In genomic region chr17:10812674-10813073, GRCh38 we compare ENCODE assay signal across 23 cellular contexts. TPM values are rescaled to one million over a fixed set of nuclear protein-coding genes. Genes with fewer than 3 reads are reported as not detected.
DNase-seq lines count a peak whose midpoint lies in the region; ATAC-seq, FAIRE-seq and TF ChIP-seq lines count a peak whose summit lies in the region.
"Had no signal": no experiment of that assay in that cellular context is flagged by ENCODE, and none has a peak within 500 bp of the region (broad histone marks: within the 10 kb centered on the region; RNA-seq: fewer than 3 reads in every experiment).

No MANE protein-coding gene starts in this region.

- POLR2A ChIA-PET in HepG2 (lab: Yijun Ruan, JAX), result no interaction called here

- no peaks in the 10 kb centered on the region for H4K20me1 ChIP-seq in HepG2 (ENCODE audit: insufficient read depth, low read length)

- no peak for TF ChIP-seq EP300 in HepG2 (IDR thresholded peaks at IDR 0.05; ENCODE audit: low read depth in 2 of 2, low read length in 2 of 2)
- no peak for TF ChIP-seq EP300 in HepG2 (CRISPR knock-in tag; IDR thresholded peaks at IDR 0.05; ENCODE audit: borderline replicate concordance)

- H3K36me3 ChIP-seq in right lobe of liver (no peaks in the 10 kb centered on the region), HepG2 (replicated peaks in 1 of 2; ENCODE audit: control insufficient read depth in 1 of 2, insufficient read depth in 2 of 2, low read length in 2 of 2) (no peaks in the 10 kb centered on the region), heart left ventricle (no peaks in the 10 kb centered on the region), mucosa of descending colon (ENCODE audit: low read depth) (no peaks in the 10 kb centered on the region)
- H3K36me3 ChIP-seq: BE2C had no signal

- FAIRE-seq in HepG2 (lab: Jason Lieb, UNC), result no peak
- FAIRE-seq: G401.6 had no signal

- DNase-seq in right lobe of liver (peak; percentile 62 to 79 (median 71)), HepG2 (ENCODE audit: low spot score) (no peak), heart left ventricle (peak; percentile 35 to 73 (median 69)), mucosa of descending colon (peak; percentile 84 to 91 (median 89)), ureter (ENCODE audit: low spot score) (peak; percentile 66), NCI-H1930 (lab: John Stamatoyannopoulos, UW) (no peak), NCI-H2227 (lab: John Stamatoyannopoulos, UW; ENCODE audit: unreplicated experiment) (no peak), KG1 (lab: John Stamatoyannopoulos, UW) (no peak)
- DNase-seq: BE2C; Caco-2; CD4-positive, alpha-beta T cell; H7; HFFc6; NCI-H1105; NCI-H1694; NCI-H2227 treated with DMSO at 0.1 percent for 48 hours; NCI-H524; PC-9 had no signal

- peaks cover 0 to 8% (median 0%) of the 10 kb centered on the region in 4 donors for H3K4me1 ChIP-seq in right lobe of liver
- H3K4me1 ChIP-seq in HepG2 (ENCODE audit: insufficient read depth, low read length), result no peaks in the 10 kb centered on the region
- no peaks in the 10 kb centered on the region for H3K4me1 ChIP-seq in heart left ventricle
- H3K4me1 ChIP-seq in mucosa of descending colon (ENCODE audit: low read depth), result peaks cover 26% of the 10 kb centered on the region
- H3K4me1 ChIP-seq: BE2C, Caco-2 had no signal

- TF ChIP-seq POLR2A in right lobe of liver (IDR thresholded peaks at IDR 0.05) (no peak), HepG2 (IDR thresholded peaks at IDR 0.05; ENCODE audit: insufficient read depth in 1 of 2, low read depth in 2 of 2, low read length in 2 of 2) (no peak), heart left ventricle (IDR thresholded peaks at IDR 0.05) (no peak)

- TF ChIP-seq RAD21 in HepG2 (CRISPR knock-in tag; IDR thresholded peaks at IDR 0.05), result no peak

- in situ Hi-C loops in HepG2 (cut with HindIII; ENCODE audit: extremely low pct_ligation_motif_present, low pct_unique_long_range_greater_than_20kb), result no loop called here

- no peak overlapping the region for H2AFZ ChIP-seq in HepG2 (ENCODE audit: low read length)
- H2AFZ ChIP-seq: PC-9 had no signal

- H3K9me3 ChIP-seq in right lobe of liver, result no peaks in the 10 kb centered on the region
- H3K9me3 ChIP-seq in HepG2 (ENCODE audit: low read length), result no peaks in the 10 kb centered on the region
- H3K9me3 ChIP-seq in heart left ventricle, result no peaks in the 10 kb centered on the region
- H3K9me3 ChIP-seq in mucosa of descending colon, result no peaks in the 10 kb centered on the region
- H3K9me3 ChIP-seq: BE2C, Caco-2 had no signal

- intact Hi-C loops in right lobe of liver (cut with DNase I), result no loop called here
- intact Hi-C loops in HepG2 (cut with micrococcal nuclease; ENCODE audit: unreplicated experiment), result no loop called here
- intact Hi-C loops in heart left ventricle (cut with DNase I), result no loop called here
- intact Hi-C loops in mucosa of descending colon (cut with DNase I, micrococcal nuclease), result no loop called here

- no peak overlapping the region for H3K4me2 ChIP-seq in HepG2 (ENCODE audit: low read depth, low read length)
- H3K4me2 ChIP-seq: PC-9 had no signal

- H3K79me2 ChIP-seq in HepG2 (ENCODE audit: insufficient read depth, low read length), result no peaks in the 10 kb centered on the region

- WGBS in right lobe of liver (ENCODE audit: insufficient coverage, low coverage, low lambda C conversion rate, missing lambda C conversion rate), result 50% methylated on average over 5 of the region's 5 CpGs
- 65% methylated on average over 2 of the region's 5 CpGs for WGBS in HepG2 (ENCODE audit: low lambda C conversion rate)
- 46 to 54% (median 48%) methylated on average over 5 of the region's 5 CpGs for WGBS in heart left ventricle, 4 donors

- H3K4me3 ChIP-seq in right lobe of liver (no peak overlapping the region), HepG2 (replicated peaks in 1 of 3; ENCODE audit: insufficient read depth in 1 of 3, low read depth in 2 of 3, low read length in 3 of 3) (no peak overlapping the region), heart left ventricle (no peak overlapping the region), mucosa of descending colon (no peak overlapping the region)
- H3K4me3 ChIP-seq: PC-9 had no signal

- CTCF ChIA-PET in HepG2 (lab: Yijun Ruan, JAX; ENCODE audit: low intra/inter-chr PET ratio, low total read pairs), result no interaction called here

- no TSS peak for BruUV-seq in HepG2 (replicated peaks; lab: Mats Ljungman, UMichigan)

- TF ChIP-seq CTCF in right lobe of liver (IDR thresholded peaks at IDR 0.05) (no peak), HepG2 (CRISPR knock-in tag; IDR thresholded peaks at IDR 0.05) (no peak), heart left ventricle (IDR thresholded peaks at IDR 0.05) (no peak), mucosa of descending colon (IDR thresholded peaks at IDR 0.05) (no peak)

- no peak overlapping the region for H3K9ac ChIP-seq in HepG2 (ENCODE audit: insufficient read depth, low read depth, low read length)

- H3K27me3 ChIP-seq in right lobe of liver (no peaks in the 10 kb centered on the region), HepG2 (ENCODE audit: control insufficient read depth in 1 of 2, insufficient read depth in 2 of 2, low read length in 2 of 2) (0 out of 5 replicates have a peak, but pooled peaks cover 0 to 1% of the 10 kb centered on the region in 2 experiments), heart left ventricle (no peaks in the 10 kb centered on the region)
- H3K27me3 ChIP-seq: BE2C had no signal

- H3K27ac ChIP-seq in right lobe of liver (no peak overlapping the region), HepG2 (ENCODE audit: extremely low read length, insufficient read depth, low read length) (no peak overlapping the region), heart left ventricle (no peak overlapping the region)
- H3K27ac ChIP-seq: HL-60, PC-9 had no signal

- ATAC-seq in right lobe of liver (peak; percentile 44 to 92 (median 74)), HepG2 (no peak), heart left ventricle (peak in 3 of 4 donors; percentile 66 to 81 (median 71)), mucosa of descending colon (peak; percentile 78)

TF ChIP-seq in HepG2, 621 proteins besides CTCF, POLR2A, EP300 and RAD21 (continues in another document):
- TF ChIP-seq PPARG (CRISPR knock-in tag; conservative IDR thresholded peaks at IDR 0.05) (no peak), RXRB (CRISPR knock-in tag; IDR thresholded peaks at IDR 0.05; ENCODE audit: borderline replicate concordance) (no peak), ATF1 (CRISPR knock-in tag; IDR thresholded peaks at IDR 0.05) (no peak)

RNA-seq across cellular contexts. Expression of gene TMEM238L, which starts 8.8 kb away (rescaled TPM):
- total RNA-seq in right lobe of liver, result not detected
- total RNA-seq in HepG2 (2016; rRNA removed; fragmentation: Illumina TruSeq; extraction: Trizol), result not detected in 2 replicates
- total RNA-seq in HepG2 (2016; cell fraction: cytosol; rRNA removed; fragmentation: Illumina TruSeq; extraction: Trizol; ENCODE audit: low read depth), result not detected in 2 replicates
- total RNA-seq in HepG2 (2016; cell fraction: insoluble cytoplasmic fraction; rRNA removed; fragmentation: Illumina TruSeq; extraction: Trizol), result not detected in 2 replicates
- total RNA-seq in HepG2 (2016; cell fraction: membrane; rRNA removed; fragmentation: Illumina TruSeq; extraction: Trizol), result not detected in 2 replicates
- total RNA-seq in HepG2 (2016; cell fraction: nucleus; rRNA removed; fragmentation: Illumina TruSeq; extraction: Trizol), result not detected in 2 replicates
- not detected in 2 replicates for polyA plus RNA-seq in HepG2 (2011; rRNA removed)
- polyA plus RNA-seq in HepG2 (2011; cell fraction: cytosol; rRNA removed), result not detected in 2 replicates
- not detected in 2 replicates for polyA plus RNA-seq in HepG2 (2011; cell fraction: nucleus; rRNA removed)
- polyA plus RNA-seq in HepG2 (2012), result not detected in 2 replicates
- not detected in 2 replicates for polyA plus RNA-seq in HepG2 (2016; cell fraction: cytosol; fragmentation: Illumina TruSeq; extraction: Trizol; ENCODE audit: low read depth)
- not detected in 2 replicates for polyA plus RNA-seq in HepG2 (2016; cell fraction: insoluble cytoplasmic fraction; fragmentation: Illumina TruSeq; extraction: Trizol; ENCODE audit: low read depth)
- polyA plus RNA-seq in HepG2 (2016; cell fraction: membrane; fragmentation: Illumina TruSeq; extraction: Trizol; ENCODE audit: low read depth), result not detected in 2 replicates
- not detected in 2 replicates for polyA plus RNA-seq in HepG2 (2016; cell fraction: nucleus; fragmentation: Illumina TruSeq; extraction: Trizol; ENCODE audit: insufficient read depth, low read depth)
- not detected in 2 replicates for polyA minus RNA-seq in HepG2 (2011; rRNA and poly(A)+ RNA removed; ENCODE audit: low replicate concordance)
- not detected in 2 replicates for polyA minus RNA-seq in HepG2 (2011; cell fraction: cytosol; rRNA and poly(A)+ RNA removed)
- polyA minus RNA-seq in HepG2 (2011; cell fraction: nucleus; rRNA and poly(A)+ RNA removed), result not detected in 2 replicates
- not detected for total RNA-seq in heart left ventricle
- not detected for polyA plus RNA-seq in heart left ventricle
- 100 to 1,000 TPM in 1 of 3 donors, 10 to 100 TPM in 2; 47.5 to 122 (median 76.5) TPM for total RNA-seq in mucosa of descending colon
- 12.4 TPM for total RNA-seq in ureter
- total RNA-seq: A172; Caco-2; CD4-positive, alpha-beta T cell; H7; HFFc6; LHCN-M2; PC-9; SK-MEL-5 had no signal

RNA-seq across cellular contexts. Expression of gene PIRT, which starts 25.2 kb away (rescaled TPM):
- not detected for total RNA-seq in right lobe of liver
- total RNA-seq in HepG2 (2016; rRNA removed; fragmentation: Illumina TruSeq; extraction: Trizol), result not detected in 2 replicates
- total RNA-seq in HepG2 (2016; cell fraction: cytosol; rRNA removed; fragmentation: Illumina TruSeq; extraction: Trizol; ENCODE audit: low read depth), result not detected in 2 replicates
- not detected in 2 replicates for total RNA-seq in HepG2 (2016; cell fraction: insoluble cytoplasmic fraction; rRNA removed; fragmentation: Illumina TruSeq; extraction: Trizol)
- not detected in 2 replicates for total RNA-seq in HepG2 (2016; cell fraction: membrane; rRNA removed; fragmentation: Illumina TruSeq; extraction: Trizol)
- not detected in 2 replicates for total RNA-seq in HepG2 (2016; cell fraction: nucleus; rRNA removed; fragmentation: Illumina TruSeq; extraction: Trizol)
- not detected in 2 replicates for polyA plus RNA-seq in HepG2 (2011; rRNA removed)
- not detected in 2 replicates for polyA plus RNA-seq in HepG2 (2011; cell fraction: cytosol; rRNA removed)
- not detected in 2 replicates for polyA plus RNA-seq in HepG2 (2011; cell fraction: nucleus; rRNA removed)
- not detected in 2 replicates for polyA plus RNA-seq in HepG2 (2012)
- not detected in 2 replicates for polyA plus RNA-seq in HepG2 (2016; cell fraction: cytosol; fragmentation: Illumina TruSeq; extraction: Trizol; ENCODE audit: low read depth)
- not detected in 2 replicates for polyA plus RNA-seq in HepG2 (2016; cell fraction: insoluble cytoplasmic fraction; fragmentation: Illumina TruSeq; extraction: Trizol; ENCODE audit: low read depth)
- polyA plus RNA-seq in HepG2 (2016; cell fraction: membrane; fragmentation: Illumina TruSeq; extraction: Trizol; ENCODE audit: low read depth), result not detected in 2 replicates
- not detected in 2 replicates for polyA plus RNA-seq in HepG2 (2016; cell fraction: nucleus; fragmentation: Illumina TruSeq; extraction: Trizol; ENCODE audit: insufficient read depth, low read depth)
- polyA minus RNA-seq in HepG2 (2011; rRNA and poly(A)+ RNA removed; ENCODE audit: low replicate concordance), result not detected in 2 replicates
- not detected in 2 replicates for polyA minus RNA-seq in HepG2 (2011; cell fraction: cytosol; rRNA and poly(A)+ RNA removed)
- polyA minus RNA-seq in HepG2 (2011; cell fraction: nucleus; rRNA and poly(A)+ RNA removed), result not detected in 2 replicates
- total RNA-seq in heart left ventricle, result not detected
- polyA plus RNA-seq in heart left ventricle, result not detected
- 1 to 10 TPM in 2 of 3 donors, under 1 TPM in 1; 0.55 to 7.6 (median 1.1) TPM for total RNA-seq in mucosa of descending colon
- not detected for total RNA-seq in ureter
- total RNA-seq: A172; Caco-2; CD4-positive, alpha-beta T cell; H7; HFFc6; LHCN-M2; PC-9; SK-MEL-5 had no signal

Comparison
In these comparisons a context has a peak if more than half of its experiments do, and no peak if none do; other contexts are left out.
1. DNase-seq: peak in right lobe of liver (3 of 3), heart left ventricle (5 of 5), mucosa of descending colon (3 of 3) and ureter (single experiment); none in HepG2 (single experiment), NCI-H1930 (0 of 2), NCI-H2227 (single experiment) and KG1 (single experiment).